In the genomic region with DNA sequence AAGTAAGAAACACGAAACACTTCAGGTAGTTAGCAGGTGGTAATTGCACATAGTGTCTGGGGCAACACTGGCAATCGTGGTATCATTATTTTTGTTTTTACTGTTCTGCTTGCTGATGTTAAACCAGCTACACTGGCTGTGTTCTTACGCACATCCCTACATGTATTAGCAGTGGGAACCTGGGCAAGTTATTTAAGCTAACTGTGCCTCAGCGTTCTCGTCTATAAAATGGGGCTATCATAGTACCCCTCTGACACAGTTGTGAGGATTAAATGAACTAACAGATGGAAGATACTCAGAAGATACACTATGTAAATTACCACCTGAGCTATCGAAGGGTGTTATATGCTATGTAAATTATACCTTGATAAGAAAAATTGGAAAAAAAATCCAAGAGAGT, we compare ENCODE assay signal across 29 cellular contexts.
"Had no signal": no experiment of that assay in that cellular context is flagged by ENCODE, and none has a peak within 500 bp of the region (broad histone marks: within the 10 kb centered on the region; RNA-seq: fewer than 3 reads in every experiment).

No MANE protein-coding gene starts in this region.

- H3K36me3 ChIP-seq: brain microvascular endothelial cell, MG63, WERI-Rb-1 had no signal

- H3K27ac ChIP-seq: brain microvascular endothelial cell, RWPE1, WERI-Rb-1 had no signal

- DNase-seq: activated CD4-positive, alpha-beta T cell treated with anti-CD3 and anti-CD28 coated beads, Interleukin-2, amount 10 ng/mL, durations not matched to agents 24 days and 14 days; activated CD4-positive, alpha-beta T cell treated with anti-CD3 and anti-CD28 coated beads, Interleukin-2, amount 50 U/mL, for 4 hours; activated CD8-positive, alpha-beta T cell treated with anti-CD3 and anti-CD28 coated beads for 36 hours; activated naive CD4-positive, alpha-beta T cell; activated naive CD4-positive, alpha-beta T cell treated with anti-CD3 and anti-CD28 coated beads, Interleukin-2, amount 50 U/mL, for 16 hours; activated naive CD8-positive, alpha-beta T cell treated with anti-CD3 and anti-CD28 coated beads for 36 hours; activated T-cell treated with anti-CD3 and anti-CD28 coated beads, Interleukin-2, amount 50 U/mL, for 1 hour; amniotic stem cell; brain microvascular endothelial cell; central memory CD4-positive, alpha-beta T cell; Kasumi-1; MG63; NCI-H1048; NCI-H1105 treated with DMSO at 0.1 percent for 48 hours; NCI-H1436; NCI-H1694; NCI-H1930; NCI-H2081 treated with DMSO at 0.1 percent for 48 hours; NCI-H226; NCI-H524 treated with DMSO at 0.1 percent for 48 hours; NK-92 treated with Interleukin-12 subunit alpha and Interleukin-12 subunit beta, amount 100 ng/mL, for 24 hours; PC-9; WERI-Rb-1 had no signal

- H3K4me3 Mint-ChIP-seq: activated CD4-positive, alpha-beta T cell treated with anti-CD3 and anti-CD28 coated beads, Interleukin-2, amount 10 ng/mL, durations not matched to agents 24 days and 14 days; activated CD8-positive, alpha-beta T cell treated with anti-CD3 and anti-CD28 coated beads for 36 hours; activated naive CD8-positive, alpha-beta T cell treated with anti-CD3 and anti-CD28 coated beads for 36 hours; activated T-helper 1 cell treated with anti-CD3 and anti-CD28 coated beads, Interleukin-12 subunit alpha, Interleukin-12 subunit beta, Interleukin-2, Interleukin-4 antibody, amounts not matched to agents 30 ng/mL and 10 ng/mL and 1 ng/mL, durations not matched to agents 14 hours and 24 hours and 36 hours; T-helper 1 cell treated with Interleukin-12 subunit alpha and Interleukin-12 subunit beta and Interleukin-4 antibody, amounts not matched to agents 30 μg/mL and 1 μg/mL, for 36 hours had no signal

- H3K4me3 ChIP-seq: MG63, PC-9 had no signal

- ATAC-seq: activated CD8-positive, alpha-beta T cell treated with anti-CD3 and anti-CD28 coated beads for 36 hours; Right ventricle myocardium inferior had no signal

- FAIRE-seq: colon, RCC 7860 had no signal

- H3K9me3 Mint-ChIP-seq: activated CD4-positive, alpha-beta T cell treated with anti-CD3 and anti-CD28 coated beads, Interleukin-2, amount 10 ng/mL, durations not matched to agents 24 days and 14 days; activated CD8-positive, alpha-beta T cell treated with anti-CD3 and anti-CD28 coated beads for 36 hours; activated naive CD8-positive, alpha-beta T cell treated with anti-CD3 and anti-CD28 coated beads for 36 hours; activated T-helper 1 cell treated with anti-CD3 and anti-CD28 coated beads, Interleukin-12 subunit alpha, Interleukin-12 subunit beta, Interleukin-2, Interleukin-4 antibody, amounts not matched to agents 30 ng/mL and 10 ng/mL and 1 ng/mL, durations not matched to agents 14 hours and 24 hours and 36 hours; T-helper 1 cell treated with Interleukin-12 subunit alpha and Interleukin-12 subunit beta and Interleukin-4 antibody, amounts not matched to agents 30 μg/mL and 1 μg/mL, for 36 hours had no signal

- H3K9me3 ChIP-seq: MG63 had no signal

- H2AFZ ChIP-seq: PC-9 had no signal

- H3K27me3 ChIP-seq: brain microvascular endothelial cell, MG63 had no signal

- H3K27me3 Mint-ChIP-seq: activated CD4-positive, alpha-beta T cell treated with anti-CD3 and anti-CD28 coated beads, Interleukin-2, amount 10 ng/mL, durations not matched to agents 24 days and 14 days; activated CD8-positive, alpha-beta T cell treated with anti-CD3 and anti-CD28 coated beads for 36 hours; activated naive CD8-positive, alpha-beta T cell treated with anti-CD3 and anti-CD28 coated beads for 36 hours had no signal

- H3K4me2 ChIP-seq: PC-9 had no signal

- H3K27ac Mint-ChIP-seq: activated CD4-positive, alpha-beta T cell treated with anti-CD3 and anti-CD28 coated beads, Interleukin-2, amount 10 ng/mL, durations not matched to agents 24 days and 14 days; activated CD8-positive, alpha-beta T cell treated with anti-CD3 and anti-CD28 coated beads for 36 hours; activated naive CD8-positive, alpha-beta T cell treated with anti-CD3 and anti-CD28 coated beads for 36 hours; activated T-helper 1 cell treated with anti-CD3 and anti-CD28 coated beads, Interleukin-12 subunit alpha, Interleukin-12 subunit beta, Interleukin-2, Interleukin-4 antibody, amounts not matched to agents 30 ng/mL and 10 ng/mL and 1 ng/mL, durations not matched to agents 14 hours and 24 hours and 36 hours; T-helper 1 cell treated with Interleukin-12 subunit alpha and Interleukin-12 subunit beta and Interleukin-4 antibody, amounts not matched to agents 30 μg/mL and 1 μg/mL, for 36 hours had no signal
